Comparison of ENCODE assay signal across 2 cellular contexts in the genomic region with DNA sequence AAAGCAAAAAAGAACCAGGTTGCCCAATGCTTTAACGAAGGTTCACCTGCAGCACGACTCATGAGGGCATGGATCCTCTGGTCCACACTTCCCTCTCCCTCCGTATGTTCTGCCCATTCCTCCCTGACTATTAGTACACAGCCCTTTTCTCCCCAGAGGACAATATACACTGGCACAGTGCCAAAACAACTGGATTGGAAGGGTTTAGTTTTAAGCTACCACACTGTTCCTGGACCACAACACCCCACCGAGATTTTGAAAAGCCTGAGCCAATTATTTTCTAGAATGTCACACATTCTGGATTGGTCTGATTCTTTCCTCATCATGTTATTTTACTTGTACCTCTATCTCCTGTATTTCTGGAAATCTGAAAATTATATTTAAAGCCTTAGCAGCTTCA.
TF ChIP-seq lines count a peak whose summit lies in the region.

No MANE protein-coding gene starts in this region.

TF ChIP-seq in HCT116, 20 proteins besides CTCF, POLR2A, EP300 and RAD21:
- no peak for TF ChIP-seq TCF7L2 (IDR thresholded peaks at IDR 0.05; ENCODE audit: borderline replicate concordance, extremely low read depth, insufficient read depth, insufficient read length)

TF ChIP-seq in K562, 482 proteins besides CTCF, POLR2A, EP300 and RAD21:
- TF ChIP-seq CHD4 (IDR thresholded peaks at IDR 0.05; ENCODE audit: insufficient read depth, insufficient replicate concordance, low read depth, low read length, poor library complexity, severe bottlenecking) = no peak
- TF ChIP-seq MLLT1 (IDR thresholded peaks at IDR 0.05) = no peak
- peak; percentile 97 for TF ChIP-seq NFIC (IDR thresholded peaks at IDR 0.05)
- TF ChIP-seq ZNF695 (CRISPR knock-in tag; IDR thresholded peaks at IDR 0.05) = no peak
- no peak for TF ChIP-seq RBFOX2 (IDR thresholded peaks at IDR 0.05; ENCODE audit: low read depth, low read length)
- TF ChIP-seq KDM5B (IDR thresholded peaks at IDR 0.05; ENCODE audit: insufficient replicate concordance, low read depth, low read length) = no peak
- TF ChIP-seq MTA1 (IDR thresholded peaks at IDR 0.05; ENCODE audit: borderline replicate concordance) = no peak
- TF ChIP-seq, protein P1, sequence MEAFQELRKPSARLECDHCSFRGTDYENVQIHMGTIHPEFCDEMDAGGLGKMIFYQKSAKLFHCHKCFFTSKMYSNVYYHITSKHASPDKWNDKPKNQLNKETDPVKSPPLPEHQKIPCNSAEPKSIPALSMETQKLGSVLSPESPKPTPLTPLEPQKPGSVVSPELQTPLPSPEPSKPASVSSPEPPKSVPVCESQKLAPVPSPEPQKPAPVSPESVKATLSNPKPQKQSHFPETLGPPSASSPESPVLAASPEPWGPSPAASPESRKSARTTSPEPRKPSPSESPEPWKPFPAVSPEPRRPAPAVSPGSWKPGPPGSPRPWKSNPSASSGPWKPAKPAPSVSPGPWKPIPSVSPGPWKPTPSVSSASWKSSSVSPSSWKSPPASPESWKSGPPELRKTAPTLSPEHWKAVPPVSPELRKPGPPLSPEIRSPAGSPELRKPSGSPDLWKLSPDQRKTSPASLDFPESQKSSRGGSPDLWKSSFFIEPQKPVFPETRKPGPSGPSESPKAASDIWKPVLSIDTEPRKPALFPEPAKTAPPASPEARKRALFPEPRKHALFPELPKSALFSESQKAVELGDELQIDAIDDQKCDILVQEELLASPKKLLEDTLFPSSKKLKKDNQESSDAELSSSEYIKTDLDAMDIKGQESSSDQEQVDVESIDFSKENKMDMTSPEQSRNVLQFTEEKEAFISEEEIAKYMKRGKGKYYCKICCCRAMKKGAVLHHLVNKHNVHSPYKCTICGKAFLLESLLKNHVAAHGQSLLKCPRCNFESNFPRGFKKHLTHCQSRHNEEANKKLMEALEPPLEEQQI (IDR thresholded peaks at IDR 0.05) = no peak
- TF ChIP-seq NFIX (CRISPR knock-in tag; IDR thresholded peaks at IDR 0.05; ENCODE audit: low read depth) = peak; percentile 92
- TF ChIP-seq ZNF511 (CRISPR knock-in tag; IDR thresholded peaks at IDR 0.05) = no peak
- TF ChIP-seq ARID2 (IDR thresholded peaks at IDR 0.05) = no peak
- TF ChIP-seq BACH1 (tag; IDR thresholded peaks at IDR 0.05) = no peak
- TF ChIP-seq HNRNPLL (IDR thresholded peaks at IDR 0.05; ENCODE audit: low read depth, low read length, poor library complexity, severe bottlenecking) = no peak
